ENCODE assay signal across 16 cellular contexts in genomic region chr3:31105011-31105410, GRCh38.
A peak's percentile ranks its signal among the peaks of the same experiment; 100 is the strongest.
DNase-seq lines count a peak whose midpoint lies in the region; ATAC-seq and TF ChIP-seq lines count a peak whose summit lies in the region.
"Had no signal": no experiment of that assay in that cellular context is flagged by ENCODE, and none has a peak within 500 bp of the region (broad histone marks: within the 10 kb centered on the region; RNA-seq: fewer than 3 reads in every experiment).

No MANE protein-coding gene starts in this region.

- peak overlapping the region; percentile 49 for H3K4me3 Mint-ChIP-seq in activated T-helper 17 cell treated with anti-CD3 and anti-CD28 coated beads, Interleukin-2, amount 50 U/mL, for 72 hours
- H3K4me3 Mint-ChIP-seq in CD4-positive, alpha-beta memory T cell: no peak overlapping the region

- intact Hi-C loops in CD4-positive, alpha-beta memory T cell (cut with micrococcal nuclease): no loop called here

- H3K36me3 ChIP-seq in osteoblast (ENCODE audit: insufficient read depth, low read length): no peaks in the 10 kb centered on the region
- no peaks in the 10 kb centered on the region for H3K36me3 ChIP-seq in CD4-positive, alpha-beta memory T cell (ENCODE audit: insufficient read depth, low read length)
- H3K36me3 ChIP-seq: MG63 had no signal

- peaks cover 22% of the 10 kb centered on the region for H3K4me1 ChIP-seq in osteoblast (ENCODE audit: insufficient read depth, low read length)
- H3K4me1 ChIP-seq in CD4-positive, alpha-beta memory T cell (ENCODE audit: insufficient read depth, low read length): no peaks in the 10 kb centered on the region

- H3K27ac Mint-ChIP-seq in activated T-helper 17 cell treated with anti-CD3 and anti-CD28 coated beads, Interleukin-2, amount 50 U/mL, for 72 hours: no peak overlapping the region
- H3K27ac Mint-ChIP-seq in CD4-positive, alpha-beta memory T cell: no peak overlapping the region

- H3K4me3 ChIP-seq in osteoblast (ENCODE audit: insufficient read depth, low read length): no peak overlapping the region
- no peak overlapping the region for H3K4me3 ChIP-seq in CD4-positive, alpha-beta memory T cell (ENCODE audit: low read length in 2 of 2)
- H3K4me3 ChIP-seq: MG63 had no signal

- no peaks in the 10 kb centered on the region for H3K79me2 ChIP-seq in osteoblast (ENCODE audit: insufficient read depth, low read length)

- H3K4me1 Mint-ChIP-seq in activated T-helper 17 cell treated with anti-CD3 and anti-CD28 coated beads, Interleukin-2, amount 50 U/mL, for 72 hours: peaks cover 30% of the 10 kb centered on the region
- H3K4me1 Mint-ChIP-seq in CD4-positive, alpha-beta memory T cell: peaks cover 0 to 9% (median 5%) of the 10 kb centered on the region in 4 donors

- no peaks in the 10 kb centered on the region for H3K27me3 ChIP-seq in osteoblast (ENCODE audit: insufficient read depth, low read length)
- H3K27me3 ChIP-seq in CD4-positive, alpha-beta memory T cell (ENCODE audit: insufficient read depth, low read length): no peaks in the 10 kb centered on the region
- H3K27me3 ChIP-seq: MG63 had no signal

- no peak for ATAC-seq in activated T-helper 17 cell treated with anti-CD3 and anti-CD28 coated beads, Interleukin-2, amount 50 U/mL, for 72 hours (replicated peaks)
- no peak for ATAC-seq in HG02938 (IDR thresholded peaks at IDR 0.05; ENCODE audit: unreplicated experiment)

- H3K9me3 ChIP-seq in osteoblast (ENCODE audit: low read depth, low read length): no peaks in the 10 kb centered on the region
- H3K9me3 ChIP-seq in CD4-positive, alpha-beta memory T cell (ENCODE audit: control insufficient read depth in 1 of 2, low read length in 2 of 2): no peaks in the 10 kb centered on the region
- H3K9me3 ChIP-seq: MG63 had no signal

- POLR2A ChIA-PET in CD4-positive, alpha-beta memory T cell (lab: Charles Lee; ENCODE audit: partially characterized antibody): no interaction called here

- H3K27me3 Mint-ChIP-seq in activated T-helper 17 cell treated with anti-CD3 and anti-CD28 coated beads, Interleukin-2, amount 50 U/mL, for 72 hours: no peaks in the 10 kb centered on the region
- no peaks in the 10 kb centered on the region for H3K27me3 Mint-ChIP-seq in CD4-positive, alpha-beta memory T cell

- peak overlapping the region; percentile 48 for H3K4me2 ChIP-seq in osteoblast (ENCODE audit: insufficient read depth, low read length)

- peak overlapping the region; percentile 76 for H3K27ac ChIP-seq in osteoblast (ENCODE audit: low read depth, low read length)
- no peak overlapping the region for H3K27ac ChIP-seq in CD4-positive, alpha-beta memory T cell (ENCODE audit: low read depth, low read length)
- H3K27ac ChIP-seq: C4-2B had no signal

- no peaks in the 10 kb centered on the region for H4K20me1 ChIP-seq in osteoblast (ENCODE audit: insufficient read depth, low read length)

- H3K36me3 Mint-ChIP-seq in activated T-helper 17 cell treated with anti-CD3 and anti-CD28 coated beads, Interleukin-2, amount 50 U/mL, for 72 hours (ENCODE audit: low read depth): no peaks in the 10 kb centered on the region
- no peaks in the 10 kb centered on the region for H3K36me3 Mint-ChIP-seq in CD4-positive, alpha-beta memory T cell

- CTCF ChIA-PET in CD4-positive, alpha-beta memory T cell (lab: Charles Lee; ENCODE audit: partially characterized antibody): no interaction called here

- H3K9me3 Mint-ChIP-seq in activated T-helper 17 cell treated with anti-CD3 and anti-CD28 coated beads, Interleukin-2, amount 50 U/mL, for 72 hours: peaks cover 6% of the 10 kb centered on the region
- peaks cover 0 to 9% (median 4%) of the 10 kb centered on the region in 8 donors for H3K9me3 Mint-ChIP-seq in CD4-positive, alpha-beta memory T cell
- H3K9me3 Mint-ChIP-seq: HFFc6 had no signal

- no peak for TF ChIP-seq CTCF in osteoblast (IDR thresholded peaks at IDR 0.05; ENCODE audit: extremely low read depth, low read depth, low read length)

- peak; percentile 15 for DNase-seq in NCI-H748 (lab: John Stamatoyannopoulos, UW; ENCODE audit: unreplicated experiment)
- no peak for DNase-seq in NCI-H748 treated with DMSO at 0.1 percent for 48 hours (lab: John Stamatoyannopoulos, UW)
- peak; percentile 20 to 21 for DNase-seq in NCI-H526 (lab: John Stamatoyannopoulos, UW)
- no peak for DNase-seq in osteoblast (ENCODE audit: insufficient read length, low spot score, missing footprints)
- DNase-seq in ecto neural progenitor cell (ENCODE audit: low spot score): no peak
- no peak for DNase-seq in CD4-positive, alpha-beta memory T cell
- DNase-seq: DMS79 treated with DMSO at 0.1 percent for 48 hours, NCI-H1092 treated with DMSO at 0.1 percent for 48 hours, NCI-H2029, NCI-H2171 treated with DMSO at 0.1 percent for 48 hours, SHP77 treated with DMSO at 0.1 percent for 48 hours had no signal

- no peak overlapping the region for H2AFZ ChIP-seq in osteoblast (ENCODE audit: low read length)

Comparison
In these comparisons a context has a peak if more than half of its experiments do, and no peak if none do; other contexts are left out.
1. DNase-seq: peak in NCI-H748 (single experiment) and NCI-H526 (2 of 2); none in NCI-H748 treated with DMSO at 0.1 percent for 48 hours (single experiment), osteoblast (single experiment), ecto neural progenitor cell (single experiment) and CD4-positive, alpha-beta memory T cell (0 of 5).